In the genomic region with DNA sequence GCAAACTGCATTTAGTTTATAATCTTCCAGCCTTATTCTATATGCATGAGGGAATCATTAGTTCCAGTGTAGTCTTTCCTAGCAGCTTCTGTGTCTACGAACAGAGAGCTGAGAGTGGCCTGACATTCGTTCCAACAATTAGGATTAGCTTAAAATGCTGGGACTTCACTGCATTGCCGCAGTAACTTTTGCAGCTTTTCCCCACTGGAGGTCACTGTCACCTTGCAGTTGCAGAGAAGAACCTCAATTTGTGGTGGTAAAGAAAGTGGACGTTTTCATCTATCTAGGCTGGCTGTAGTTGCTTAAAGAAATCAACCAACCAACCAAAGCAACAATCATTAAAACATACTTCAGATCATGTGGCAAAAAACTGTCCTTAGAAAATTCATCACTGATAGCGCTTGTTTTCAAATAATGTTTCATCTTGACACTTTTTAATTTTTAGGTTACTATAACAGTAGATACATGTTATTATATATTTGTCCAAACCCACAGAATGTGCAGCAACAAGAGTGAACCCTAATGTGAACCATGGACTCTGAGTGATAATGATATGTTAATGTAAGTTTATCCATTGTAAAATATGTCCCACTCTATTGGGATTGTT, we compare ENCODE assay signal across 8 cellular contexts. TPM values are rescaled to one million over a fixed set of nuclear protein-coding genes. Genes with fewer than 3 reads are reported as not detected.
DNase-seq lines count a peak whose midpoint lies in the region; ATAC-seq, FAIRE-seq and TF ChIP-seq lines count a peak whose summit lies in the region.

No MANE protein-coding gene starts in this region.

- no peaks in the 10 kb centered on the region for H3K27me3 ChIP-seq in cardiac muscle cell
- no peaks in the 10 kb centered on the region for H3K27me3 ChIP-seq in bronchial epithelial cell (ENCODE audit: control insufficient read depth, insufficient read depth, low read length)

- peak; percentile 70 to 79 for DNase-seq in cardiac muscle cell (ENCODE audit: low read depth in 1 of 2, low spot score in 1 of 2)
- DNase-seq in cardiac septum (ENCODE audit: low spot score): no peak
- peak; percentile 64 for DNase-seq in MV-4-11 (lab: John Stamatoyannopoulos, UW)
- DNase-seq in T-helper 9 cell: peak; percentile 25
- peak; percentile 56 for DNase-seq in bronchial epithelial cell (ENCODE audit: low read depth)
- no peak for DNase-seq in left lobe of liver (ENCODE audit: low spot score)
- DNase-seq in stimulated activated CD8-positive, alpha-beta memory T cell treated with anti-CD3 and anti-CD28 coated beads, Interleukin-7, amount 100 ng/mL, for 1 hour (ENCODE audit: low read depth in 2 of 2): peak; percentile 17 to 22
- no peak for DNase-seq in DMS79 (lab: John Stamatoyannopoulos, UW)

- no peak overlapping the region for H3K4me3 ChIP-seq in cardiac muscle cell
- no peak overlapping the region for H3K4me3 ChIP-seq in bronchial epithelial cell (ENCODE audit: low read depth, low read length)

- H3K36me3 ChIP-seq in cardiac muscle cell: no peaks in the 10 kb centered on the region
- no peaks in the 10 kb centered on the region for H3K36me3 ChIP-seq in bronchial epithelial cell (ENCODE audit: control insufficient read depth, insufficient read depth, low read length)

- no peak overlapping the region for H3K27ac ChIP-seq in cardiac muscle cell

- FAIRE-seq in bronchial epithelial cell (lab: Jason Lieb, UNC): no peak

- intact Hi-C loops in cardiac septum (cut with DNase I): no loop called here

- H3K9me3 ChIP-seq in cardiac muscle cell (ENCODE audit: low read depth): no peaks in the 10 kb centered on the region

- H3K4me1 ChIP-seq in cardiac muscle cell (ENCODE audit: low read depth): peaks cover 45% of the 10 kb centered on the region

- TF ChIP-seq CTCF in cardiac muscle cell (IDR thresholded peaks at IDR 0.05; ENCODE audit: low read depth, low read length): peak; percentile 80
- peak; percentile 67 for TF ChIP-seq CTCF in bronchial epithelial cell (IDR thresholded peaks at IDR 0.05; ENCODE audit: insufficient read depth, low read length, severe bottlenecking)

- ATAC-seq in left lobe of liver: peak; percentile 91

RNA-seq across cellular contexts. Expression of gene MYLK4, which starts 12.2 kb away (rescaled TPM):
- total RNA-seq in cardiac muscle cell (0.56 and 0.69 TPM in 2 replicates), cardiac septum (0.51 TPM), bronchial epithelial cell (0.13 and 0.26 TPM in 2 replicates), left lobe of liver (0.25 TPM)
- polyA plus RNA-seq in cardiac muscle cell: 0.23 and 0.64 TPM in 2 replicates

RNA-seq across cellular contexts. Expression of gene WRNIP1, which starts 26.7 kb away (rescaled TPM):
- total RNA-seq in cardiac muscle cell (63.0 and 89.9 TPM in 2 replicates), cardiac septum (35.2 TPM), bronchial epithelial cell (47.9 and 58.4 TPM in 2 replicates), left lobe of liver (16.5 TPM)
- 59.2 and 77.7 TPM in 2 replicates for polyA plus RNA-seq in cardiac muscle cell

Comparison
In these comparisons a context has a peak if more than half of its experiments do, and no peak if none do; other contexts are left out.
1. DNase-seq: peak in cardiac muscle cell (2 of 2), MV-4-11 (single experiment), T-helper 9 cell (single experiment), bronchial epithelial cell (single experiment) and stimulated activated CD8-positive, alpha-beta memory T cell treated with anti-CD3 and anti-CD28 coated beads, Interleukin-7, amount 100 ng/mL, for 1 hour (2 of 2); none in cardiac septum (single experiment), left lobe of liver (single experiment) and DMS79 (single experiment).